In genomic region chr21:33300701-33301631, GRCh38 we compare ENCODE assay signal across 10 cellular contexts. TPM values are rescaled to one million over a fixed set of nuclear protein-coding genes. Genes with fewer than 3 reads are reported as not detected.
A peak's percentile ranks its signal among the peaks of the same experiment; 100 is the strongest.
DNase-seq lines count a peak whose midpoint lies in the region; ATAC-seq lines count a peak whose summit lies in the region.
"Had no signal": no experiment of that assay in that cellular context is flagged by ENCODE, and none has a peak within 500 bp of the region (broad histone marks: within the 10 kb centered on the region; RNA-seq: fewer than 3 reads in every experiment).

No MANE protein-coding gene starts in this region.

- no peak overlapping the region for H3K4me3 Mint-ChIP-seq in activated naive CD8-positive, alpha-beta T cell treated with anti-CD3 and anti-CD28 coated beads for 36 hours
- H3K4me3 Mint-ChIP-seq: central memory CD8-positive, alpha-beta T cell had no signal

- ATAC-seq in GM21423 (IDR thresholded peaks at IDR 0.05; ENCODE audit: unreplicated experiment): no peak
- ATAC-seq in HG02571 (IDR thresholded peaks at IDR 0.05; ENCODE audit: unreplicated experiment): no peak

- peaks cover 39% of the 10 kb centered on the region for H3K4me1 Mint-ChIP-seq in activated naive CD8-positive, alpha-beta T cell treated with anti-CD3 and anti-CD28 coated beads for 36 hours

- peak overlapping the region; percentile 19 for H3K27ac Mint-ChIP-seq in activated naive CD8-positive, alpha-beta T cell treated with anti-CD3 and anti-CD28 coated beads for 36 hours

- no peaks in the 10 kb centered on the region for H3K27me3 Mint-ChIP-seq in activated naive CD8-positive, alpha-beta T cell treated with anti-CD3 and anti-CD28 coated beads for 36 hours
- H3K27me3 Mint-ChIP-seq: central memory CD8-positive, alpha-beta T cell had no signal

- peaks cover 14% of the 10 kb centered on the region for H3K36me3 Mint-ChIP-seq in activated naive CD8-positive, alpha-beta T cell treated with anti-CD3 and anti-CD28 coated beads for 36 hours

- H3K9me3 Mint-ChIP-seq in activated naive CD8-positive, alpha-beta T cell treated with anti-CD3 and anti-CD28 coated beads for 36 hours: peaks cover 1% of the 10 kb centered on the region
- H3K9me3 Mint-ChIP-seq: central memory CD8-positive, alpha-beta T cell had no signal

- peak; percentile 95 to 96 for DNase-seq in AML-193 (lab: John Stamatoyannopoulos, UW)
- DNase-seq in Kasumi-1 (lab: John Stamatoyannopoulos, UW): peak; percentile 90 to 91
- DNase-seq in activated naive CD8-positive, alpha-beta T cell treated with anti-CD3 and anti-CD28 coated beads for 36 hours: no peak
- DNase-seq in medulla oblongata (ENCODE audit: extremely low spot score): peak; percentile 85
- DNase-seq in activated CD4-positive, CD25-positive, alpha-beta regulatory T cell treated with anti-CD3 and anti-CD28 coated beads, Interleukin-2, amount 50 U/mL, for 72 hours: no peak
- no peak for DNase-seq in stimulated activated CD4-positive, alpha-beta T cell treated with anti-CD3 and anti-CD28 coated beads, Interleukin-2, amount 100 ng/mL, for 48 hours
- DNase-seq: stimulated activated CD4-positive, alpha-beta T cell treated with anti-CD3 and anti-CD28 coated beads, Interleukin-2, amount 100 ng/mL, for 24 hours had no signal

RNA-seq across cellular contexts. Expression of gene IFNAR1, which starts 23.8 kb away (rescaled TPM):
- 10 to 100 TPM; 32.3 to 34.7 TPM for total RNA-seq in activated naive CD8-positive, alpha-beta T cell treated with anti-CD3 and anti-CD28 coated beads for 36 hours

RNA-seq across cellular contexts. Expression of gene IL10RB, which starts 34.8 kb away (rescaled TPM):
- total RNA-seq in activated naive CD8-positive, alpha-beta T cell treated with anti-CD3 and anti-CD28 coated beads for 36 hours: 10 to 100 TPM; 25.3 to 25.9 TPM

Comparison
In these comparisons a context has a peak if more than half of its experiments do, and no peak if none do; other contexts are left out.
1. DNase-seq: peak in AML-193 (2 of 2), Kasumi-1 (2 of 2) and medulla oblongata (single experiment); none in activated naive CD8-positive, alpha-beta T cell treated with anti-CD3 and anti-CD28 coated beads for 36 hours (single experiment), activated CD4-positive, CD25-positive, alpha-beta regulatory T cell treated with anti-CD3 and anti-CD28 coated beads, Interleukin-2, amount 50 U/mL, for 72 hours (single experiment) and stimulated activated CD4-positive, alpha-beta T cell treated with anti-CD3 and anti-CD28 coated beads, Interleukin-2, amount 100 ng/mL, for 48 hours (0 of 2).